In genomic region chr2:10520154-10520553, GRCh38 we compare ENCODE assay signal across 14 cellular contexts.
A peak's percentile ranks its signal among the peaks of the same experiment; 100 is the strongest.
DNase-seq lines count a peak whose midpoint lies in the region; ATAC-seq and TF ChIP-seq lines count a peak whose summit lies in the region.
"Had no signal": no experiment of that assay in that cellular context is flagged by ENCODE, and none has a peak within 500 bp of the region (broad histone marks: within the 10 kb centered on the region; RNA-seq: fewer than 3 reads in every experiment).

No MANE protein-coding gene starts in this region.

- no peak overlapping the region for H3K9ac ChIP-seq in PC-3 (ENCODE audit: low read length)

- H3K9me3 ChIP-seq in CD4-positive, alpha-beta T cell (ENCODE audit: control insufficient read depth, low read length) = peaks cover 18% of the 10 kb centered on the region
- no peaks in the 10 kb centered on the region for H3K9me3 ChIP-seq in PC-3 (ENCODE audit: low read length)

- DNase-seq in CD4-positive, alpha-beta T cell = no peak
- DNase-seq in ELF-1 (ENCODE audit: low read depth, low spot score) (peak; percentile 66), PC-3 (peak; percentile 41), iPS-NIHi7 (ENCODE audit: extremely low spot score) (peak; percentile 69), MV-4-11 (lab: John Stamatoyannopoulos, UW) (no peak), middle frontal gyrus (ENCODE audit: extremely low spot score, low spot score) (no peak)
- DNase-seq: activated CD4-positive, alpha-beta T cell treated with anti-CD3 and anti-CD28 coated beads for 4 hours; NCI-H446 treated with DMSO at 0.1 percent for 48 hours had no signal

- ATAC-seq in CD4-positive, alpha-beta T cell (ENCODE audit: poor library complexity) = peak; percentile 41
- ATAC-seq in PC-3 (no peak), GM21423 (IDR thresholded peaks at IDR 0.05; ENCODE audit: unreplicated experiment) (no peak), GM21381 (IDR thresholded peaks at IDR 0.05; ENCODE audit: unreplicated experiment) (no peak)

- H3K9me3 Mint-ChIP-seq in CD4-positive, alpha-beta T cell = peaks cover 8% of the 10 kb centered on the region

- BruUV-seq in PC-3 (replicated peaks; lab: Mats Ljungman, UMichigan) = no TSS peak

- H3K4me1 Mint-ChIP-seq in CD4-positive, alpha-beta T cell (ENCODE audit: low read depth) = no peaks in the 10 kb centered on the region

- no peaks in the 10 kb centered on the region for H3F3A ChIP-seq in PC-3 (ENCODE audit: low read length, unreplicated experiment)

- no peak overlapping the region for H3K4me3 ChIP-seq in PC-3 (ENCODE audit: low read length)
- H3K4me3 ChIP-seq: hepatocyte, SK-N-MC, skin epidermis had no signal

- H2AFZ ChIP-seq in PC-3 (ENCODE audit: low read length) = no peak overlapping the region
- H2AFZ ChIP-seq: hepatocyte had no signal

- H3K27me3 Mint-ChIP-seq in CD4-positive, alpha-beta T cell = no peaks in the 10 kb centered on the region
- H3K27me3 Mint-ChIP-seq: activated naive CD8-positive, alpha-beta T cell had no signal

- H3K27ac ChIP-seq in CD4-positive, alpha-beta T cell (ENCODE audit: low read depth, low read length) = no peak overlapping the region
- H3K27ac ChIP-seq in PC-3 (ENCODE audit: low read length) = no peak overlapping the region
- H3K27ac ChIP-seq: hepatocyte, SK-N-MC, skin epidermis had no signal

- H3K4me3 Mint-ChIP-seq in CD4-positive, alpha-beta T cell = no peak overlapping the region
- H3K4me3 Mint-ChIP-seq: activated naive CD8-positive, alpha-beta T cell had no signal

- CTCF ChIA-PET in CD4-positive, alpha-beta T cell (lab: Charles Lee) = interaction anchor here (1.2 kb wide), 1 partner anchor 9 kb away, joined by 3 read pairs; no protein-coding TSS in a partner anchor
- CTCF ChIA-PET in PC-3 (lab: Charles Lee) = no interaction called here

- TF ChIP-seq CTCF in CD4-positive, alpha-beta T cell (IDR thresholded peaks at IDR 0.05) = no peak
- TF ChIP-seq CTCF in PC-3 (conservative IDR thresholded peaks at IDR 0.05; ENCODE audit: low read depth, low read length) = peak; percentile 54; the same call in 1 of the 2 replicates

- no peaks in the 10 kb centered on the region for H3K36me3 ChIP-seq in PC-3 (ENCODE audit: low read depth, low read length)

- no peak overlapping the region for H3K27ac Mint-ChIP-seq in CD4-positive, alpha-beta T cell
- H3K27ac Mint-ChIP-seq: activated naive CD8-positive, alpha-beta T cell had no signal

- H3K4me2 ChIP-seq in PC-3 (ENCODE audit: low read length) = no peak overlapping the region
- H3K4me2 ChIP-seq: hepatocyte had no signal

- no peaks in the 10 kb centered on the region for H3K79me2 ChIP-seq in PC-3 (ENCODE audit: low read length)
- H3K79me2 ChIP-seq: hepatocyte had no signal

- peaks cover 5% of the 10 kb centered on the region for H3K4me1 ChIP-seq in PC-3 (ENCODE audit: insufficient read depth, low read length)

- peaks cover 17% of the 10 kb centered on the region for H3K36me3 Mint-ChIP-seq in CD4-positive, alpha-beta T cell (ENCODE audit: low read depth)

- POLR2A ChIA-PET in CD4-positive, alpha-beta T cell (lab: Charles Lee) = no interaction called here
- POLR2A ChIA-PET in PC-3 (lab: Charles Lee; ENCODE audit: unreplicated experiment) = no interaction called here

- no peaks in the 10 kb centered on the region for H3K9me2 ChIP-seq in PC-3 (replicated peaks; ENCODE audit: low read length)

- H3K27me3 ChIP-seq in CD4-positive, alpha-beta T cell (ENCODE audit: control insufficient read depth, insufficient read depth, low read length) = no peaks in the 10 kb centered on the region
- H3K27me3 ChIP-seq in PC-3 (ENCODE audit: low read length) = no peaks in the 10 kb centered on the region
- H3K27me3 ChIP-seq: hepatocyte had no signal

- intact Hi-C loops in CD4-positive, alpha-beta T cell (cut with DNase I, micrococcal nuclease) = loop anchor here in 1 of 2 experiments (5.0 kb wide), 1 partner anchor 43 kb away; no protein-coding TSS in a partner anchor
- intact Hi-C loops in PC-3 (cut with micrococcal nuclease) = no loop called here

- no peaks in the 10 kb centered on the region for H4K20me1 ChIP-seq in PC-3 (ENCODE audit: low read length)

Comparison
In these comparisons a context has a peak if more than half of its experiments do, and no peak if none do; other contexts are left out.
1. DNase-seq: peak in ELF-1 (single experiment), PC-3 (single experiment) and iPS-NIHi7 (single experiment); none in CD4-positive, alpha-beta T cell (0 of 10), MV-4-11 (single experiment) and middle frontal gyrus (single experiment).